13 cellular contexts compared by ENCODE assay signal in the genomic region with DNA sequence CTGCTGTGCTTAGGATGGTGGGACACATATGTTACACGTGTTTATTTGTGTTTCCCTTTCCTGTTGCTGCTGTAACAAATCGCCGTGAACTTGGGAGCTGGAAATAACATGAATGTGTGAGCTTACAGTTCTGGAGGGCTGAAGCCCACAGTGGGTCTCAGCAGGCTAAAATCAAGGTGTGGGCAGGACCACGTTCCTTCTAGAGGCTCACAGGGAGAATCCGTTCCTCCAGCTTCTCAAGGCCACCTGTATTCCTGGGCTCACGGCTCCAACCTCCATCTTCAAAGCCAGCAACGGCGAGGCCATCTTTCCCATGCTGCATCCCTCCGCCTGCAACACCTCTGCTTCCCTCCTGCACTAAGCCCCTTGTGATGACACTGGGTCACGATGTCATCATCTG. TPM values are rescaled to one million over a fixed set of nuclear protein-coding genes. Genes with fewer than 3 reads are reported as not detected.
DNase-seq lines count a peak whose midpoint lies in the region; TF ChIP-seq lines count a peak whose summit lies in the region.
"Had no signal": no experiment of that assay in that cellular context is flagged by ENCODE, and none has a peak within 500 bp of the region (broad histone marks: within the 10 kb centered on the region; RNA-seq: fewer than 3 reads in every experiment).

No MANE protein-coding gene starts in this region.

- intact Hi-C loops in tibial artery (cut with DNase I; ENCODE audit: low total_unique reads): no loop called here

- no peaks in the 10 kb centered on the region for H3K27me3 ChIP-seq in fibroblast of lung (ENCODE audit: control insufficient read depth, insufficient read depth, low read length)
- no peaks in the 10 kb centered on the region for H3K27me3 ChIP-seq in tibial artery

- no peak overlapping the region for H3K4me3 ChIP-seq in fibroblast of lung (replicated peaks in 1 of 4; ENCODE audit: control extremely low read depth in 1 of 4, insufficient read depth in 1 of 4, low read depth in 3 of 4, low read length in 4 of 4)
- no peak overlapping the region for H3K4me3 ChIP-seq in tibial artery
- H3K4me3 ChIP-seq: K562 had no signal

- H3K27ac Mint-ChIP-seq in activated CD4-positive, alpha-beta memory T cell treated with anti-CD3 and anti-CD28 coated beads, Interleukin-2, amount 10 ng/mL, durations not matched to agents 7 days and 5 days: peak overlapping the region; percentile 99
- H3K27ac Mint-ChIP-seq in progenitor cell of endocrine pancreas: no peak overlapping the region

- H4K20me1 ChIP-seq in fibroblast of lung (ENCODE audit: control insufficient read depth, extremely low read depth, insufficient read depth, low read length): no peaks in the 10 kb centered on the region

- DNase-seq in activated naive CD4-positive, alpha-beta T cell treated with Interleukin-2 at 50 U/mL for 16 hours: peak; percentile 9
- no peak for DNase-seq in activated naive CD4-positive, alpha-beta T cell treated with anti-CD3 and anti-CD28 coated beads, Interleukin-2, amount 50 U/mL, for 16 hours
- no peak for DNase-seq in activated CD4-positive, alpha-beta memory T cell treated with anti-CD3 and anti-CD28 coated beads, Interleukin-2, amount 10 ng/mL, durations not matched to agents 7 days and 5 days
- DNase-seq in fibroblast of lung (ENCODE audit: low read depth in 2 of 2) (no peak), tibial artery (no peak), middle frontal gyrus (ENCODE audit: extremely low spot score, low spot score) (no peak), progenitor cell of endocrine pancreas (ENCODE audit: low spot score, unreplicated experiment) (no peak), NCI-H1092 treated with DMSO at 0.1 percent for 48 hours (lab: John Stamatoyannopoulos, UW) (no peak)
- DNase-seq: DMS79, NCI-H146, NCI-H526 treated with DMSO at 0.1 percent for 48 hours, nephron progenitor cell had no signal

- CTCF ChIA-PET in activated CD4-positive, alpha-beta memory T cell treated with anti-CD3 and anti-CD28 coated beads, Interleukin-2, amount 10 ng/mL, durations not matched to agents 7 days and 5 days (lab: Charles Lee): interaction anchor here (1.1 to 6.6 kb wide), 8 partner anchors 9 to 251 kb away, joined by 3 to 114 read pairs (median 6); no protein-coding TSS in a partner anchor

- peaks cover 9% of the 10 kb centered on the region for H3K9me3 Mint-ChIP-seq in activated CD4-positive, alpha-beta memory T cell treated with anti-CD3 and anti-CD28 coated beads, Interleukin-2, amount 10 ng/mL, durations not matched to agents 7 days and 5 days
- no peaks in the 10 kb centered on the region for H3K9me3 Mint-ChIP-seq in progenitor cell of endocrine pancreas (ENCODE audit: low read depth)
- H3K9me3 Mint-ChIP-seq: nephron progenitor cell had no signal

- peaks cover 73% of the 10 kb centered on the region for H3K36me3 Mint-ChIP-seq in activated CD4-positive, alpha-beta memory T cell treated with anti-CD3 and anti-CD28 coated beads, Interleukin-2, amount 10 ng/mL, durations not matched to agents 7 days and 5 days (ENCODE audit: low read depth)
- H3K36me3 Mint-ChIP-seq in progenitor cell of endocrine pancreas (ENCODE audit: insufficient read depth): no peaks in the 10 kb centered on the region

- TF ChIP-seq CTCF in fibroblast of lung (conservative IDR thresholded peaks at IDR 0.05 in 1 of 2, IDR thresholded peaks at IDR 0.05 in 1 of 2; ENCODE audit: low read depth in 1 of 2, low read length in 2 of 2): no peak
- TF ChIP-seq CTCF in tibial artery (IDR thresholded peaks at IDR 0.05): no peak
- TF ChIP-seq CTCF in progenitor cell of endocrine pancreas (IDR thresholded peaks at IDR 0.05; ENCODE audit: unreplicated experiment): no peak

- no peak overlapping the region for H3K4me2 ChIP-seq in fibroblast of lung (ENCODE audit: extremely low read depth, insufficient read depth, low read length)

- no peaks in the 10 kb centered on the region for H3K36me3 ChIP-seq in fibroblast of lung (ENCODE audit: control insufficient read depth, insufficient read depth, low read length)
- H3K36me3 ChIP-seq in tibial artery: no peaks in the 10 kb centered on the region

- H2AFZ ChIP-seq in fibroblast of lung (ENCODE audit: low read length): no peak overlapping the region

- peaks cover 89% of the 10 kb centered on the region for H3K4me1 Mint-ChIP-seq in activated CD4-positive, alpha-beta memory T cell treated with anti-CD3 and anti-CD28 coated beads, Interleukin-2, amount 10 ng/mL, durations not matched to agents 7 days and 5 days
- H3K4me1 Mint-ChIP-seq in progenitor cell of endocrine pancreas (ENCODE audit: low read depth): peaks cover 13% of the 10 kb centered on the region

- H3K79me2 ChIP-seq in fibroblast of lung (ENCODE audit: control insufficient read depth, insufficient read depth, low read length): no peaks in the 10 kb centered on the region

- H3K9ac ChIP-seq in fibroblast of lung (ENCODE audit: insufficient read depth, low read length): no peak overlapping the region

- H3K27ac ChIP-seq in fibroblast of lung (ENCODE audit: insufficient read depth, low read length) (peak overlapping the region; percentile 24), tibial artery (peak overlapping the region; percentile 99 to 100)

- peak overlapping the region; percentile 98 for H3K4me3 Mint-ChIP-seq in activated CD4-positive, alpha-beta memory T cell treated with anti-CD3 and anti-CD28 coated beads, Interleukin-2, amount 10 ng/mL, durations not matched to agents 7 days and 5 days
- no peak overlapping the region for H3K4me3 Mint-ChIP-seq in progenitor cell of endocrine pancreas (ENCODE audit: low read depth)
- H3K4me3 Mint-ChIP-seq: nephron progenitor cell had no signal

- no peaks in the 10 kb centered on the region for H3K9me3 ChIP-seq in fibroblast of lung (ENCODE audit: control insufficient read depth, insufficient read depth, low read depth, low read length)
- H3K9me3 ChIP-seq in tibial artery: no peaks in the 10 kb centered on the region

- POLR2A ChIA-PET in activated CD4-positive, alpha-beta memory T cell treated with anti-CD3 and anti-CD28 coated beads, Interleukin-2, amount 10 ng/mL, durations not matched to agents 7 days and 5 days (lab: Charles Lee): interaction anchor here (0.9 to 6.3 kb wide), 24 partner anchors 8 to 835 kb away, joined by 3 to 184 read pairs (median 14); a partner anchor contains a TSS

- H3K27me3 Mint-ChIP-seq in activated CD4-positive, alpha-beta memory T cell treated with anti-CD3 and anti-CD28 coated beads, Interleukin-2, amount 10 ng/mL, durations not matched to agents 7 days and 5 days: no peaks in the 10 kb centered on the region
- H3K27me3 Mint-ChIP-seq in progenitor cell of endocrine pancreas: peaks cover 6% of the 10 kb centered on the region

- H3K4me1 ChIP-seq in fibroblast of lung (ENCODE audit: control insufficient read depth, extremely low read depth, insufficient read depth, low read length) (peaks cover 16% of the 10 kb centered on the region), tibial artery (peaks cover 5 to 51% (median 26%) of the 10 kb centered on the region in 4 donors)

RNA-seq across cellular contexts. Expression of a gene that starts 27.4 kb away (rescaled TPM):
- 1 to 10 TPM; 1.6 to 2.8 TPM for total RNA-seq in activated CD4-positive, alpha-beta memory T cell treated with anti-CD3 and anti-CD28 coated beads, Interleukin-2, amount 10 ng/mL, durations not matched to agents 7 days and 5 days
- total RNA-seq in fibroblast of lung: 41.5 and 79.1 TPM in 2 replicates
- polyA plus RNA-seq in fibroblast of lung: 6.8 and 33.1 TPM in 2 replicates
- polyA plus RNA-seq in fibroblast of lung (2012): 5.3 and 22.0 TPM in 2 replicates
- polyA minus RNA-seq in fibroblast of lung (ENCODE audit: low replicate concordance): 24.8 and 159 TPM in 2 replicates
- total RNA-seq in progenitor cell of endocrine pancreas: 18.4 and 19.3 TPM in 2 replicates
- total RNA-seq: K562 had no signal
- polyA plus RNA-seq: K562 had no signal
